ENCODE assay signal across 8 cellular contexts in the genomic region with DNA sequence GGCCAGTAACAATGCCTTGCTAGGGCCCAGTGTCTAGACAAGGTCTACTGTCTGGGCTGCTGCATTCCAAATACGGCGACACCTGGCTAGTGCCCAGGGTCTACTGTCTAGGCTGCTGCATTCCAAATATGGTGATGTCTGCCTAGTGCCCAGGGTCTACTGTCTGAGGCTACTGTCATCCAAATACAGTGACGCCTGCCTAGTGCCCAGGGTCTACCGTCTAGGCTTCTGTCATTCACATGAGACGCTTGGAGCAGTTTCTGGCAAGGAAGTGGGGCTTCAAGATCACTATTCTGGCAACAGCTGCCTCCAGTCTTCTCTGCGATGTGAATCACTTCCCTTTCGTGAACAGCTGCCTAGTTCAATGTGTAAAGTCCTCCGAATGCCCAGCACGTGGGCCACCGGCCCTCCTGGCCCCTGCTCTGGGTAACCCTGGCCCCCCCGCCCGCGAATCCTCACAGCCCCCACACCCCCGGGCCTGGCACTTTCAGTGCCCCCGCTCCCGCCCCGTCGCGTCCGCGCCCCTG. TPM values are rescaled to one million over a fixed set of nuclear protein-coding genes. Genes with fewer than 3 reads are reported as not detected.
DNase-seq lines count a peak whose midpoint lies in the region; ATAC-seq and TF ChIP-seq lines count a peak whose summit lies in the region.

No MANE protein-coding gene starts in this region.

- DNase-seq in AG20443 (ENCODE audit: low spot score): peak; percentile 71
- peak; percentile 52 for DNase-seq in choroid plexus epithelial cell (ENCODE audit: low read depth)
- DNase-seq in thoracic aorta (ENCODE audit: low spot score): peak; percentile 21
- no peak for DNase-seq in NCI-H187 treated with DMSO at 0.1 percent for 48 hours (lab: John Stamatoyannopoulos, UW)

- TF ChIP-seq RAD21 in liver (IDR thresholded peaks at IDR 0.05): no peak

- H3K4me3 ChIP-seq in OCI-LY3 (ENCODE audit: low read length) (peak overlapping the region; percentile 92), choroid plexus epithelial cell (ENCODE audit: low read depth, low read length) (peak overlapping the region; percentile 62), liver (ENCODE audit: low read depth in 1 of 3, low read length in 3 of 3) (peak overlapping the region; percentile 82 to 95 (median 95)), thoracic aorta (peak overlapping the region; percentile 99)

- H3K4me1 ChIP-seq in OCI-LY3 (ENCODE audit: low read length): peaks cover 8% of the 10 kb centered on the region
- peaks cover 8 to 39% (median 29%) of the 10 kb centered on the region in 4 donors for H3K4me1 ChIP-seq in liver (ENCODE audit: control insufficient read depth in 4 of 4, insufficient read depth in 4 of 4, low read length in 3 of 4)
- peaks cover 16 to 32% of the 10 kb centered on the region in 2 donors for H3K4me1 ChIP-seq in thoracic aorta (ENCODE audit: control insufficient read depth in 1 of 2, low read depth in 2 of 2)

- peak overlapping the region; percentile 96 for H3K4me2 ChIP-seq in OCI-LY3 (ENCODE audit: low read length)

- no peaks in the 10 kb centered on the region for H3K9me3 ChIP-seq in OCI-LY3 (ENCODE audit: insufficient read depth, low read length)
- H3K9me3 ChIP-seq in liver (ENCODE audit: control insufficient read depth in 4 of 4, low read length in 3 of 4): no peaks in the 10 kb centered on the region
- H3K9me3 ChIP-seq in thoracic aorta: no peaks in the 10 kb centered on the region

- TF ChIP-seq CTCF in OCI-LY3 (IDR thresholded peaks at IDR 0.05; ENCODE audit: low read depth, low read length): no peak
- TF ChIP-seq CTCF in choroid plexus epithelial cell (conservative IDR thresholded peaks at IDR 0.05; ENCODE audit: low read depth, low read length): no peak
- TF ChIP-seq CTCF in liver (IDR thresholded peaks at IDR 0.05; ENCODE audit: low read depth, low read length, missing input control): no peak
- no peak for TF ChIP-seq CTCF in thoracic aorta (IDR thresholded peaks at IDR 0.05)

- H3K36me3 ChIP-seq in OCI-LY3 (replicated peaks; ENCODE audit: low read depth, low read length) (peaks cover 1% of the 10 kb centered on the region), liver (ENCODE audit: control insufficient read depth in 4 of 4, insufficient read depth in 3 of 4, low read depth in 1 of 4, low read length in 3 of 4) (no peaks in the 10 kb centered on the region), thoracic aorta (peaks cover 5% of the 10 kb centered on the region)

- H2AFZ ChIP-seq in OCI-LY3 (ENCODE audit: low read depth, low read length): 0 out of 2 replicates have a peak overlapping the region, but pooled peaks have one; percentile 17

- H3K27me3 ChIP-seq in OCI-LY3 (ENCODE audit: low read depth, low read length) (no peaks in the 10 kb centered on the region), liver (ENCODE audit: control insufficient read depth in 4 of 4, insufficient read depth in 4 of 4, low read length in 3 of 4) (no peaks in the 10 kb centered on the region), thoracic aorta (replicated peaks; ENCODE audit: insufficient read depth) (no peaks in the 10 kb centered on the region)

- ATAC-seq in GM18517 (IDR thresholded peaks at IDR 0.05; ENCODE audit: unreplicated experiment): peak; percentile 53
- peak; percentile 64 for ATAC-seq in HG03025 (IDR thresholded peaks at IDR 0.05; ENCODE audit: low FRiP score, unreplicated experiment)
- peak; percentile 68 for ATAC-seq in thoracic aorta (ENCODE audit: insufficient number of reproducible peaks, low FRiP score, low read depth)

- H3K27ac ChIP-seq in OCI-LY3 (ENCODE audit: low read length) (peak overlapping the region; percentile 74), liver (ENCODE audit: low read depth in 1 of 2, low read length in 2 of 2) (peak overlapping the region; percentile 93 to 96), thoracic aorta (peak overlapping the region; percentile 90 to 95)

- no peaks in the 10 kb centered on the region for H4K20me1 ChIP-seq in OCI-LY3 (ENCODE audit: insufficient read depth, low read length)

- H3K9ac ChIP-seq in OCI-LY3 (ENCODE audit: low read length) (peak overlapping the region; percentile 90), liver (ENCODE audit: low read depth in 1 of 2, low read length in 2 of 2) (peak overlapping the region; percentile 64 to 78)

- H3K79me2 ChIP-seq in OCI-LY3 (ENCODE audit: low read length): peaks cover 24% of the 10 kb centered on the region

- under 1% methylated on average over 21 of the region's 21 CpGs for WGBS in liver

TF ChIP-seq in liver, 16 proteins besides CTCF, POLR2A, EP300 and RAD21:
- TF ChIP-seq FOXA2 (IDR thresholded peaks at IDR 0.05) (no peak), SP1 (IDR thresholded peaks at IDR 0.05) (no peak), YY1 (IDR thresholded peaks at IDR 0.05) (no peak), JUND (IDR thresholded peaks at IDR 0.05) (no peak), FOXA1 (IDR thresholded peaks at IDR 0.05) (no peak), TAF1 (conservative IDR thresholded peaks at IDR 0.05) (no peak), GABPA (IDR thresholded peaks at IDR 0.05 in 1 of 2, conservative IDR thresholded peaks at IDR 0.05 in 1 of 2) (no peak), HNF4A (conservative IDR thresholded peaks at IDR 0.05) (no peak), EGR1 (IDR thresholded peaks at IDR 0.05; ENCODE audit: low read depth in 2 of 2) (no peak)
- TF ChIP-seq, protein P1, sequence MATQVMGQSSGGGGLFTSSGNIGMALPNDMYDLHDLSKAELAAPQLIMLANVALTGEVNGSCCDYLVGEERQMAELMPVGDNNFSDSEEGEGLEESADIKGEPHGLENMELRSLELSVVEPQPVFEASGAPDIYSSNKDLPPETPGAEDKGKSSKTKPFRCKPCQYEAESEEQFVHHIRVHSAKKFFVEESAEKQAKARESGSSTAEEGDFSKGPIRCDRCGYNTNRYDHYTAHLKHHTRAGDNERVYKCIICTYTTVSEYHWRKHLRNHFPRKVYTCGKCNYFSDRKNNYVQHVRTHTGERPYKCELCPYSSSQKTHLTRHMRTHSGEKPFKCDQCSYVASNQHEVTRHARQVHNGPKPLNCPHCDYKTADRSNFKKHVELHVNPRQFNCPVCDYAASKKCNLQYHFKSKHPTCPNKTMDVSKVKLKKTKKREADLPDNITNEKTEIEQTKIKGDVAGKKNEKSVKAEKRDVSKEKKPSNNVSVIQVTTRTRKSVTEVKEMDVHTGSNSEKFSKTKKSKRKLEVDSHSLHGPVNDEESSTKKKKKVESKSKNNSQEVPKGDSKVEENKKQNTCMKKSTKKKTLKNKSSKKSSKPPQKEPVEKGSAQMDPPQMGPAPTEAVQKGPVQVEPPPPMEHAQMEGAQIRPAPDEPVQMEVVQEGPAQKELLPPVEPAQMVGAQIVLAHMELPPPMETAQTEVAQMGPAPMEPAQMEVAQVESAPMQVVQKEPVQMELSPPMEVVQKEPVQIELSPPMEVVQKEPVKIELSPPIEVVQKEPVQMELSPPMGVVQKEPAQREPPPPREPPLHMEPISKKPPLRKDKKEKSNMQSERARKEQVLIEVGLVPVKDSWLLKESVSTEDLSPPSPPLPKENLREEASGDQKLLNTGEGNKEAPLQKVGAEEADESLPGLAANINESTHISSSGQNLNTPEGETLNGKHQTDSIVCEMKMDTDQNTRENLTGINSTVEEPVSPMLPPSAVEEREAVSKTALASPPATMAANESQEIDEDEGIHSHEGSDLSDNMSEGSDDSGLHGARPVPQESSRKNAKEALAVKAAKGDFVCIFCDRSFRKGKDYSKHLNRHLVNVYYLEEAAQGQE (IDR thresholded peaks at IDR 0.05): no peak
- TF ChIP-seq, protein P2, sequence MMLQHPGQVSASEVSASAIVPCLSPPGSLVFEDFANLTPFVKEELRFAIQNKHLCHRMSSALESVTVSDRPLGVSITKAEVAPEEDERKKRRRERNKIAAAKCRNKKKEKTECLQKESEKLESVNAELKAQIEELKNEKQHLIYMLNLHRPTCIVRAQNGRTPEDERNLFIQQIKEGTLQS (IDR thresholded peaks at IDR 0.05): no peak
- TF ChIP-seq, protein P3, sequence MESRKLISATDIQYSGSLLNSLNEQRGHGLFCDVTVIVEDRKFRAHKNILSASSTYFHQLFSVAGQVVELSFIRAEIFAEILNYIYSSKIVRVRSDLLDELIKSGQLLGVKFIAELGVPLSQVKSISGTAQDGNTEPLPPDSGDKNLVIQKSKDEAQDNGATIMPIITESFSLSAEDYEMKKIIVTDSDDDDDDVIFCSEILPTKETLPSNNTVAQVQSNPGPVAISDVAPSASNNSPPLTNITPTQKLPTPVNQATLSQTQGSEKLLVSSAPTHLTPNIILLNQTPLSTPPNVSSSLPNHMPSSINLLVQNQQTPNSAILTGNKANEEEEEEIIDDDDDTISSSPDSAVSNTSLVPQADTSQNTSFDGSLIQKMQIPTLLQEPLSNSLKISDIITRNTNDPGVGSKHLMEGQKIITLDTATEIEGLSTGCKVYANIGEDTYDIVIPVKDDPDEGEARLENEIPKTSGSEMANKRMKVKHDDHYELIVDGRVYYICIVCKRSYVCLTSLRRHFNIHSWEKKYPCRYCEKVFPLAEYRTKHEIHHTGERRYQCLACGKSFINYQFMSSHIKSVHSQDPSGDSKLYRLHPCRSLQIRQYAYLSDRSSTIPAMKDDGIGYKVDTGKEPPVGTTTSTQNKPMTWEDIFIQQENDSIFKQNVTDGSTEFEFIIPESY (IDR thresholded peaks at IDR 0.05): no peak
- TF ChIP-seq, protein P4, sequence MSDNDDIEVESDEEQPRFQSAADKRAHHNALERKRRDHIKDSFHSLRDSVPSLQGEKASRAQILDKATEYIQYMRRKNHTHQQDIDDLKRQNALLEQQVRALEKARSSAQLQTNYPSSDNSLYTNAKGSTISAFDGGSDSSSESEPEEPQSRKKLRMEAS (IDR thresholded peaks at IDR 0.05): no peak

RNA-seq across cellular contexts. Expression of a gene that starts 12.7 kb away (rescaled TPM):
- total RNA-seq in liver: 10 to 100 TPM; 14.1 to 24.6 TPM
- polyA plus RNA-seq in liver: 10 to 100 TPM; 11.4 to 13.0 TPM
- 10 to 100 TPM; 47.8 to 72.7 TPM for total RNA-seq in thoracic aorta

RNA-seq across cellular contexts. Expression of a gene that starts 12.8 kb away (rescaled TPM):
- 10 to 100 TPM in 1 of 2 donors, 1 to 10 TPM in 1; 7.1 to 16.0 TPM for total RNA-seq in liver
- 1 to 10 TPM; 3.0 to 4.2 TPM for polyA plus RNA-seq in liver
- total RNA-seq in thoracic aorta: 10 to 100 TPM; 19.8 to 30.5 TPM
